In genomic region chr22:28992565-28993326, GRCh38 we compare ENCODE assay signal across 15 cellular contexts.
A peak's percentile ranks its signal among the peaks of the same experiment; 100 is the strongest.
DNase-seq lines count a peak whose midpoint lies in the region; ATAC-seq, FAIRE-seq and TF ChIP-seq lines count a peak whose summit lies in the region.
"Had no signal": no experiment of that assay in that cellular context is flagged by ENCODE, and none has a peak within 500 bp of the region (broad histone marks: within the 10 kb centered on the region; RNA-seq: fewer than 3 reads in every experiment).

No MANE protein-coding gene starts in this region.

- H3K9me3 ChIP-seq in H1 (ENCODE audit: insufficient read depth in 2 of 2, low read depth in 1 of 2, low read length in 1 of 2), result no peaks in the 10 kb centered on the region

- H3K56ac ChIP-seq in H1 (replicated peaks; ENCODE audit: insufficient read length, low read depth, low read length), result no peak overlapping the region

- intact Hi-C loops in activated naive CD4-positive, alpha-beta T cell treated with anti-CD3 and anti-CD28 coated beads for 36 hours (cut with micrococcal nuclease), result no loop called here

- no peak for FAIRE-seq in H1 (lab: Jason Lieb, UNC)

- no peak overlapping the region; the same call in 1 of the 2 replicates for H2AK5ac ChIP-seq in H1 (ENCODE audit: low read depth, low read length)

- no peak for TF ChIP-seq RAD21 in H1 (IDR thresholded peaks at IDR 0.05 in 1 of 2, conservative IDR thresholded peaks at IDR 0.05 in 1 of 2; ENCODE audit: low read depth in 2 of 2, low read length in 2 of 2)

- DNase-seq in activated naive CD4-positive, alpha-beta T cell treated with anti-CD3 and anti-CD28 coated beads, Interleukin-2, amount 50 U/mL, for 72 hours (ENCODE audit: low spot score in 2 of 2), result no peak
- DNase-seq in activated naive CD4-positive, alpha-beta T cell treated with anti-CD3 and anti-CD28 coated beads for 36 hours, result no peak
- DNase-seq in NCI-H774 (lab: John Stamatoyannopoulos, UW), result peak; percentile 7
- DNase-seq in H1 (ENCODE audit: low read depth in 1 of 2, low spot score in 2 of 2), result no peak
- peak; percentile 35 for DNase-seq in superior temporal gyrus (ENCODE audit: extremely low spot score)
- DNase-seq in natural killer cell treated with Interleukin-12 subunit alpha and Interleukin-12 subunit beta and Interleukin-15 and Interleukin-18, amount 100 ng/mL, for 72 hours (ENCODE audit: low spot score), result no peak
- DNase-seq in activated T-cell treated with anti-CD3 and anti-CD28 coated beads, Interleukin-2, amount 50 U/mL, for 48 hours, result no peak
- DNase-seq: activated CD4-positive, alpha-beta T cell treated with anti-CD3 and anti-CD28 coated beads, Interleukin-2, amount 10 ng/mL, durations not matched to agents 7 days and 5 days; activated CD8-positive, alpha-beta memory T cell treated with anti-CD3 and anti-CD28 coated beads, Interleukin-2, amount 50 U/mL, for 4 hours; activated gamma-delta T cell treated with Interleukin-2 at 50 U/mL for 16 hours; effector CD8-positive, alpha-beta T cell; NCI-H446; RPMI8226 had no signal

- H3K9me3 Mint-ChIP-seq in activated naive CD4-positive, alpha-beta T cell treated with anti-CD3 and anti-CD28 coated beads, Interleukin-2, amount 50 U/mL, for 72 hours, result no peaks in the 10 kb centered on the region
- no peaks in the 10 kb centered on the region for H3K9me3 Mint-ChIP-seq in activated naive CD4-positive, alpha-beta T cell treated with anti-CD3 and anti-CD28 coated beads for 36 hours
- H3K9me3 Mint-ChIP-seq in natural killer cell treated with Interleukin-12 subunit alpha and Interleukin-12 subunit beta and Interleukin-15 and Interleukin-18, amount 100 ng/mL, for 72 hours, result no peaks in the 10 kb centered on the region
- H3K9me3 Mint-ChIP-seq: activated CD4-positive, alpha-beta T cell treated with anti-CD3 and anti-CD28 coated beads, Interleukin-2, amount 10 ng/mL, durations not matched to agents 7 days and 5 days had no signal

- no peak overlapping the region for H2BK120ac ChIP-seq in H1 (replicated peaks; ENCODE audit: low read depth, low read length)

- H3K4me1 ChIP-seq in H1 (replicated peaks in 1 of 4; ENCODE audit: control insufficient read depth in 3 of 4, insufficient read depth in 4 of 4, low read length in 3 of 4), result peaks cover 8 to 20% (median 19%) of the 10 kb centered on the region in 4 experiments

- peaks cover 0 to 6% of the 10 kb centered on the region in 2 donors for H3K36me3 Mint-ChIP-seq in activated naive CD4-positive, alpha-beta T cell treated with anti-CD3 and anti-CD28 coated beads, Interleukin-2, amount 50 U/mL, for 72 hours
- H3K36me3 Mint-ChIP-seq in activated naive CD4-positive, alpha-beta T cell treated with anti-CD3 and anti-CD28 coated beads for 36 hours (ENCODE audit: low read depth), result peaks cover 19% of the 10 kb centered on the region
- no peaks in the 10 kb centered on the region for H3K36me3 Mint-ChIP-seq in natural killer cell treated with Interleukin-12 subunit alpha and Interleukin-12 subunit beta and Interleukin-15 and Interleukin-18, amount 100 ng/mL, for 72 hours

- WGBS in H1 (ENCODE audit: extremely low coverage in 1 of 2, insufficient coverage in 1 of 2, insufficient read length in 1 of 2, insufficient replicate concordance in 2 of 2, low coverage in 1 of 2, low lambda C conversion rate in 2 of 2, missing lambda C conversion rate in 1 of 2), 2 experiments, result 92% methylated on average over 4 of the region's 4 CpGs; no CpG with 5 or more reads in 1 of the 2 experiments

- no peaks in the 10 kb centered on the region for H4K20me1 ChIP-seq in H1 (replicated peaks in 1 of 2; ENCODE audit: control insufficient read depth in 1 of 2, insufficient read depth in 2 of 2, low read length in 2 of 2)

- no peak for TF ChIP-seq EP300 in H1 (IDR thresholded peaks at IDR 0.05; ENCODE audit: borderline replicate concordance in 1 of 2, low read depth in 2 of 2, low read length in 2 of 2)

- no peak overlapping the region for H3K4ac ChIP-seq in H1 (replicated peaks; ENCODE audit: insufficient read length, low read depth, low read length)

- no peak overlapping the region for H3K9ac ChIP-seq in H1 (replicated peaks in 1 of 4; ENCODE audit: extremely low read depth in 1 of 4, low read depth in 3 of 4, low read length in 3 of 4)

- peak; percentile 5 to 60 for ATAC-seq in activated naive CD4-positive, alpha-beta T cell treated with anti-CD3 and anti-CD28 coated beads, Interleukin-2, amount 50 U/mL, for 72 hours
- no peak for ATAC-seq in GM21515 (IDR thresholded peaks at IDR 0.05; ENCODE audit: unreplicated experiment)
- ATAC-seq in natural killer cell treated with Interleukin-12 subunit alpha and Interleukin-12 subunit beta and Interleukin-15 and Interleukin-18, amount 100 ng/mL, for 72 hours, result no peak
- ATAC-seq: esophagus mucosa had no signal

- no peaks in the 10 kb centered on the region; the same call in 1 of the 2 replicates for H3K79me1 ChIP-seq in H1 (ENCODE audit: low read depth, low read length)

- H3K14ac ChIP-seq in H1 (ENCODE audit: insufficient read length), result no peak overlapping the region

- H3K36me3 ChIP-seq in H1 (ENCODE audit: control insufficient read depth in 2 of 4, insufficient read depth in 4 of 4, low read length in 3 of 4), result peaks cover 0 to 7% (median 0%) of the 10 kb centered on the region in 4 experiments; a peak in 1 of 8 replicates

- H2BK12ac ChIP-seq in H1 (ENCODE audit: low read depth, low read length), result 0 out of 2 replicates have a peak overlapping the region, but pooled peaks have one; percentile 11

- H2BK20ac ChIP-seq in H1 (ENCODE audit: low read length), result no peak overlapping the region

- CTCF ChIA-PET in activated naive CD4-positive, alpha-beta T cell treated with anti-CD3 and anti-CD28 coated beads for 36 hours (lab: Charles Lee), result no interaction called here
- CTCF ChIA-PET in H1 (lab: Charles Lee; ENCODE audit: partially characterized antibody), result interaction anchor here (1.0 to 1.7 kb wide), 2 partner anchors 48 to 75 kb away, joined by 3 to 4 read pairs; no protein-coding TSS in a partner anchor

- no peak overlapping the region for H3K27ac Mint-ChIP-seq in activated naive CD4-positive, alpha-beta T cell treated with anti-CD3 and anti-CD28 coated beads, Interleukin-2, amount 50 U/mL, for 72 hours
- no peak overlapping the region for H3K27ac Mint-ChIP-seq in activated naive CD4-positive, alpha-beta T cell treated with anti-CD3 and anti-CD28 coated beads for 36 hours
- H3K27ac Mint-ChIP-seq in natural killer cell treated with Interleukin-12 subunit alpha and Interleukin-12 subunit beta and Interleukin-15 and Interleukin-18, amount 100 ng/mL, for 72 hours, result no peak overlapping the region
- H3K27ac Mint-ChIP-seq: activated CD4-positive, alpha-beta T cell treated with anti-CD3 and anti-CD28 coated beads, Interleukin-2, amount 10 ng/mL, durations not matched to agents 7 days and 5 days had no signal

- peaks cover 8% of the 10 kb centered on the region for H3K4me1 Mint-ChIP-seq in activated naive CD4-positive, alpha-beta T cell treated with anti-CD3 and anti-CD28 coated beads for 36 hours (ENCODE audit: low read depth)
- no peaks in the 10 kb centered on the region for H3K4me1 Mint-ChIP-seq in natural killer cell treated with Interleukin-12 subunit alpha and Interleukin-12 subunit beta and Interleukin-15 and Interleukin-18, amount 100 ng/mL, for 72 hours (ENCODE audit: low read depth in 2 of 2)
- H3K4me1 Mint-ChIP-seq: activated CD4-positive, alpha-beta T cell treated with anti-CD3 and anti-CD28 coated beads, Interleukin-2, amount 10 ng/mL, durations not matched to agents 7 days and 5 days had no signal

- no peak overlapping the region for H2AFZ ChIP-seq in H1 (ENCODE audit: low read length)

- H3K4me3 Mint-ChIP-seq in activated naive CD4-positive, alpha-beta T cell treated with anti-CD3 and anti-CD28 coated beads for 36 hours, result no peak overlapping the region
- no peak overlapping the region for H3K4me3 Mint-ChIP-seq in natural killer cell treated with Interleukin-12 subunit alpha and Interleukin-12 subunit beta and Interleukin-15 and Interleukin-18, amount 100 ng/mL, for 72 hours
- H3K4me3 Mint-ChIP-seq: activated CD4-positive, alpha-beta T cell treated with anti-CD3 and anti-CD28 coated beads, Interleukin-2, amount 10 ng/mL, durations not matched to agents 7 days and 5 days had no signal

- H3K23me2 ChIP-seq in H1 (ENCODE audit: low read depth, low read length), result no peaks in the 10 kb centered on the region

- H3K27me3 ChIP-seq in H1 (replicated peaks in 1 of 4; ENCODE audit: control insufficient read depth in 3 of 4, extremely low read depth in 1 of 4, insufficient read depth in 3 of 4, low read length in 3 of 4), result no peaks in the 10 kb centered on the region

- POLR2A ChIA-PET in H1 (lab: Charles Lee; ENCODE audit: partially characterized antibody), result no interaction called here

- H3K4me3 ChIP-seq in H1 (ENCODE audit: extremely low read depth in 1 of 4, insufficient read depth in 2 of 4, low read depth in 3 of 4, low read length in 4 of 4), result no peak overlapping the region

- no peak overlapping the region for H3K4me2 ChIP-seq in H1 (ENCODE audit: insufficient read depth in 1 of 2, low read depth in 2 of 2, low read length in 2 of 2)

- no peak overlapping the region for H4K8ac ChIP-seq in H1 (ENCODE audit: extremely low read depth, insufficient read depth, low read length)

- no peak overlapping the region for H4K91ac ChIP-seq in H1 (replicated peaks; ENCODE audit: insufficient read length, low read length)

- no peak overlapping the region for H4K5ac ChIP-seq in H1 (ENCODE audit: insufficient read length, low read depth, low read length)

- H3K27me3 Mint-ChIP-seq in activated naive CD4-positive, alpha-beta T cell treated with anti-CD3 and anti-CD28 coated beads for 36 hours (ENCODE audit: low read depth), result no peaks in the 10 kb centered on the region
- peaks cover 11 to 14% of the 10 kb centered on the region in 2 donors for H3K27me3 Mint-ChIP-seq in natural killer cell treated with Interleukin-12 subunit alpha and Interleukin-12 subunit beta and Interleukin-15 and Interleukin-18, amount 100 ng/mL, for 72 hours

- TF ChIP-seq POLR2A in H1 (IDR thresholded peaks at IDR 0.05; ENCODE audit: control extremely low read depth in 1 of 2, low read depth in 2 of 2, low read length in 2 of 2), result no peak

- no peak overlapping the region for H2BK5ac ChIP-seq in H1 (ENCODE audit: low read depth, low read length)

- no peak overlapping the region for H3K18ac ChIP-seq in H1 (ENCODE audit: extremely low read depth, low read length)

- H3K27ac ChIP-seq in H1 (ENCODE audit: low read depth, low read length), result no peak overlapping the region

- no peak overlapping the region for H3K23ac ChIP-seq in H1 (ENCODE audit: insufficient read length)

- H3K79me2 ChIP-seq in H1 (ENCODE audit: control insufficient read depth in 1 of 2, insufficient read depth in 2 of 2, low read length in 2 of 2), result peaks cover 0 to 34% of the 10 kb centered on the region in 2 experiments; a peak in 2 of 4 replicates

- peak overlapping the region; percentile 32; the same call in 1 of the 2 replicates for H2BK15ac ChIP-seq in H1 (ENCODE audit: low read length)

- TF ChIP-seq CTCF in H1 (IDR thresholded peaks at IDR 0.05; ENCODE audit: control extremely low read depth in 1 of 3, insufficient read depth in 1 of 3, low read depth in 1 of 3, low read length in 3 of 3), result no peak

TF ChIP-seq in H1, 55 proteins besides CTCF, POLR2A, EP300 and RAD21:
- TF ChIP-seq FOSL1 (IDR thresholded peaks at IDR 0.05; ENCODE audit: insufficient read depth, low read depth, low read length) (no peak), RBBP5 (IDR thresholded peaks at IDR 0.05; ENCODE audit: borderline replicate concordance, low read depth, low read length) (no peak), CEBPB (IDR thresholded peaks at IDR 0.05; ENCODE audit: low read depth, low read length) (no peak)

Comparison
In these comparisons a context has a peak if more than half of its experiments do, and no peak if none do; other contexts are left out.
1. ATAC-seq: peak in activated naive CD4-positive, alpha-beta T cell treated with anti-CD3 and anti-CD28 coated beads, Interleukin-2, amount 50 U/mL, for 72 hours (2 of 2); none in GM21515 (single experiment) and natural killer cell treated with Interleukin-12 subunit alpha and Interleukin-12 subunit beta and Interleukin-15 and Interleukin-18, amount 100 ng/mL, for 72 hours (0 of 2).
2. DNase-seq: peak in NCI-H774 (single experiment) and superior temporal gyrus (single experiment); none in activated naive CD4-positive, alpha-beta T cell treated with anti-CD3 and anti-CD28 coated beads, Interleukin-2, amount 50 U/mL, for 72 hours (0 of 2), activated naive CD4-positive, alpha-beta T cell treated with anti-CD3 and anti-CD28 coated beads for 36 hours (single experiment), H1 (0 of 2), natural killer cell treated with Interleukin-12 subunit alpha and Interleukin-12 subunit beta and Interleukin-15 and Interleukin-18, amount 100 ng/mL, for 72 hours (single experiment) and activated T-cell treated with anti-CD3 and anti-CD28 coated beads, Interleukin-2, amount 50 U/mL, for 48 hours (0 of 2).